In genomic region chr3:180918542-180918941, GRCh38 we compare ENCODE assay signal across 32 cellular contexts. TPM values are rescaled to one million over a fixed set of nuclear protein-coding genes. Genes with fewer than 3 reads are reported as not detected.
A peak's percentile ranks its signal among the peaks of the same experiment; 100 is the strongest.
DNase-seq lines count a peak whose midpoint lies in the region; ATAC-seq, FAIRE-seq and TF ChIP-seq lines count a peak whose summit lies in the region.
"Had no signal": no experiment of that assay in that cellular context is flagged by ENCODE, and none has a peak within 500 bp of the region (broad histone marks: within the 10 kb centered on the region; RNA-seq: fewer than 3 reads in every experiment).

No MANE protein-coding gene starts in this region.

- no peaks in the 10 kb centered on the region for H3K9me3 Mint-ChIP-seq in CD4-positive, alpha-beta T cell
- H3K9me3 Mint-ChIP-seq: activated T-cell treated with anti-CD3 and anti-CD28 coated beads, Interleukin-2, amount 50 U/mL, for 4 hours; central memory CD8-positive, alpha-beta T cell; HFFc6; naive thymus-derived CD8-positive, alpha-beta T cell had no signal

- no peak for TF ChIP-seq RAD21 in GM12878 (IDR thresholded peaks at IDR 0.05; ENCODE audit: insufficient read depth, low read depth, low read length)

- peaks cover 96% of the 10 kb centered on the region for H3K79me2 ChIP-seq in GM12878 (ENCODE audit: control insufficient read depth, insufficient read depth, low read length)

- no peak for TF ChIP-seq EP300 in GM12878 (IDR thresholded peaks at IDR 0.05; ENCODE audit: borderline replicate concordance in 1 of 2, control insufficient read depth in 1 of 2, low read depth in 2 of 2, low read length in 2 of 2)

- SMC1A ChIA-PET in GM12878 (lab: Charles Lee; ENCODE audit: uncharacterized antibody, unreplicated experiment): interaction anchor here (1.0 to 1.6 kb wide), 2 partner anchors 9 to 16 kb away, joined by 4 read pairs; no protein-coding TSS in a partner anchor

- no peak for TF ChIP-seq CTCF in CD4-positive, alpha-beta T cell (IDR thresholded peaks at IDR 0.05)
- no peak for TF ChIP-seq CTCF in GM12878 (IDR thresholded peaks at IDR 0.05 in 2 of 3, conservative IDR thresholded peaks at IDR 0.05 in 1 of 3; ENCODE audit: control insufficient read depth in 2 of 3, extremely low read depth in 1 of 3, insufficient read depth in 1 of 3, low read depth in 3 of 3, low read length in 3 of 3)

- H4K20me1 ChIP-seq in GM12878 (ENCODE audit: control insufficient read depth, insufficient read depth): peaks cover 4% of the 10 kb centered on the region; the same call in 1 of the 2 replicates

- H2AFZ ChIP-seq in GM12878 (ENCODE audit: control insufficient read depth, low read depth, low read length): no peak overlapping the region
- H2AFZ ChIP-seq: GM23248 had no signal

- 56% methylated on average over 1 of the region's 1 CpG for WGBS in GM12878 (ENCODE audit: insufficient coverage, insufficient replicate concordance, low lambda C conversion rate, missing lambda C conversion rate)

- no peaks in the 10 kb centered on the region for H3K27me3 Mint-ChIP-seq in CD4-positive, alpha-beta T cell
- H3K27me3 Mint-ChIP-seq: B cell; central memory CD8-positive, alpha-beta T cell; naive thymus-derived CD8-positive, alpha-beta T cell had no signal

- no peaks in the 10 kb centered on the region for H3K4me1 ChIP-seq in GM12878 (ENCODE audit: control insufficient read depth, insufficient read depth, low read length)

- no peak for FAIRE-seq in GM12878 (lab: Jason Lieb, UNC)
- FAIRE-seq: GM12891 had no signal

- H3K27ac Mint-ChIP-seq in CD4-positive, alpha-beta T cell: peak overlapping the region; percentile 36
- H3K27ac Mint-ChIP-seq: B cell, HFFc6 had no signal

- peaks cover 0 to 18% of the 10 kb centered on the region in 2 experiments; a peak in 2 of 4 replicates for H3K36me3 ChIP-seq in GM12878 (ENCODE audit: control insufficient read depth in 2 of 2, insufficient read depth in 2 of 2, low read length in 1 of 2)
- H3K36me3 ChIP-seq: adrenal gland, prostate gland, transverse colon had no signal

- DNase-seq in CD4-positive, alpha-beta T cell: no peak
- no peak for DNase-seq in GM12878 (ENCODE audit: low read depth, low spot score)
- DNase-seq in mucosa of gallbladder (ENCODE audit: low spot score): no peak
- no peak for DNase-seq in glomerular visceral epithelial cell (ENCODE audit: extremely low spot score)
- no peak for DNase-seq in HuH-7.5 (ENCODE audit: low spot score)
- no peak for DNase-seq in medulla oblongata (ENCODE audit: extremely low spot score)
- DNase-seq: activated CD4-positive, alpha-beta T cell treated with anti-CD3 and anti-CD28 coated beads for 4 hours; activated T-cell treated with anti-CD3 and anti-CD28 coated beads, Interleukin-2, amount 50 U/mL, for 4 hours; adrenal gland; body of pancreas; DMS153; foreskin fibroblast; GM23248; heart right ventricle; HFFc6; midbrain; naive thymus-derived CD8-positive, alpha-beta T cell; NCI-H1417; NCI-H2081; NCI-H226; NCI-H69; occipital lobe; stimulated activated CD4-positive, alpha-beta T cell treated with anti-CD3 and anti-CD28 coated beads, Interleukin-4, amount 100 ng/mL, for 1 hour; transverse colon had no signal

- H3K4me2 ChIP-seq in GM12878 (ENCODE audit: control insufficient read depth, insufficient read depth): peak overlapping the region; percentile 48

- H3K4me3 Mint-ChIP-seq in CD4-positive, alpha-beta T cell: peak overlapping the region; percentile 38
- H3K4me3 Mint-ChIP-seq: activated T-cell treated with anti-CD3 and anti-CD28 coated beads, Interleukin-2, amount 50 U/mL, for 4 hours; B cell; HFFc6 had no signal

- POLR2A ChIA-PET in CD4-positive, alpha-beta T cell (lab: Charles Lee): no interaction called here
- POLR2A ChIA-PET in GM12878 (lab: Charles Lee): interaction anchor here (0.7 kb wide), 2 partner anchors 291 to 995 kb away, joined by 3 to 4 read pairs; no protein-coding TSS in a partner anchor

- H3K4me1 Mint-ChIP-seq in CD4-positive, alpha-beta T cell (ENCODE audit: low read depth): peaks cover 90% of the 10 kb centered on the region

- no peak overlapping the region for H3K9ac ChIP-seq in GM12878 (ENCODE audit: control insufficient read depth, insufficient read depth, low read length)
- H3K9ac ChIP-seq: GM23248 had no signal

- no peak overlapping the region for H3K27ac ChIP-seq in CD4-positive, alpha-beta T cell (ENCODE audit: low read depth, low read length)
- H3K27ac ChIP-seq in GM12878 (ENCODE audit: control insufficient read depth, insufficient read depth): no peak overlapping the region
- H3K27ac ChIP-seq: adrenal gland, body of pancreas, GM23248, heart right ventricle, prostate gland, transverse colon, VCaP had no signal

- no peak for TF ChIP-seq POLR2A in GM12878 (IDR thresholded peaks at IDR 0.05; ENCODE audit: low read depth, low read length)

- CTCF ChIA-PET in CD4-positive, alpha-beta T cell (lab: Charles Lee): no interaction called here
- CTCF ChIA-PET in GM12878 (lab: Yijun Ruan, JAX): interaction anchor here (0.8 kb wide), 1 partner anchor 44 kb away, joined by 5 read pairs; no protein-coding TSS in a partner anchor

- H3K4me3 ChIP-seq in GM12878: no peak overlapping the region
- H3K4me3 ChIP-seq: adrenal gland, body of pancreas, GM23248, heart right ventricle, prostate gland, transverse colon had no signal

- ATAC-seq in CD4-positive, alpha-beta T cell (ENCODE audit: poor library complexity): no peak
- ATAC-seq in GM18867 (IDR thresholded peaks at IDR 0.05; ENCODE audit: unreplicated experiment) (peak; percentile 64), HG02870 (IDR thresholded peaks at IDR 0.05; ENCODE audit: unreplicated experiment) (peak; percentile 44), GM12878 (peak; percentile 39)
- ATAC-seq: activated T-cell treated with anti-CD3 and anti-CD28 coated beads, Interleukin-2, amount 50 U/mL, for 4 hours; body of pancreas; esophagus mucosa; heart right ventricle; naive thymus-derived CD8-positive, alpha-beta T cell had no signal

- no peaks in the 10 kb centered on the region for H3K9me3 ChIP-seq in CD4-positive, alpha-beta T cell (ENCODE audit: control insufficient read depth, low read length)
- H3K9me3 ChIP-seq in GM12878 (replicated peaks; ENCODE audit: control insufficient read depth, insufficient read depth, low read length): no peaks in the 10 kb centered on the region; the same call in 2 of the 3 replicates
- H3K9me3 ChIP-seq: adrenal gland, body of pancreas, heart right ventricle, prostate gland, transverse colon had no signal

- peaks cover 68% of the 10 kb centered on the region for H3K36me3 Mint-ChIP-seq in CD4-positive, alpha-beta T cell (ENCODE audit: low read depth)

- BruUV-seq in GM12878 (replicated peaks; lab: Mats Ljungman, UMichigan): no TSS peak

- in situ Hi-C loops in GM12878 (cut with MboI): no loop called here

- RAD21 ChIA-PET in GM12878 (lab: Charles Lee; ENCODE audit: unreplicated experiment): no interaction called here

- intact Hi-C loops in CD4-positive, alpha-beta T cell (cut with DNase I, micrococcal nuclease): loop anchor here in 1 of 2 experiments (10.0 kb wide), 2 partner anchors 1594 to 1876 kb away; partner anchors contain the start of genes ATP11B and ZNF639
- intact Hi-C loops in GM12878 (cut with micrococcal nuclease; ENCODE audit: unreplicated experiment): loop anchor here (10.0 kb wide), 2 partner anchors 294 to 786 kb away; no protein-coding TSS in a partner anchor

- no peaks in the 10 kb centered on the region for H3K27me3 ChIP-seq in CD4-positive, alpha-beta T cell (ENCODE audit: control insufficient read depth, insufficient read depth, low read length)
- no peaks in the 10 kb centered on the region for H3K27me3 ChIP-seq in GM12878 (replicated peaks in 1 of 2; ENCODE audit: control insufficient read depth in 2 of 2, insufficient read depth in 2 of 2, low read length in 1 of 2)
- H3K27me3 ChIP-seq: adrenal gland, body of pancreas, heart right ventricle, transverse colon had no signal

TF ChIP-seq in GM12878, 131 proteins besides CTCF, POLR2A, EP300 and RAD21 (continues in another document):
- TF ChIP-seq NFYA (IDR thresholded peaks at IDR 0.05; ENCODE audit: borderline replicate concordance, low read depth, low read length): no peak
- no peak for TF ChIP-seq IRF5 (IDR thresholded peaks at IDR 0.05; ENCODE audit: borderline replicate concordance)
- TF ChIP-seq RBBP5 (conservative IDR thresholded peaks at IDR 0.05): no peak

RNA-seq across cellular contexts. Expression of gene FXR1, which starts 6.1 kb away (rescaled TPM):
- 100 to 1,000 TPM; 172 to 174 TPM for total RNA-seq in CD4-positive, alpha-beta T cell
- 299 and 309 TPM in 2 replicates for total RNA-seq in GM12878 (2013; cell fraction: nucleolus; rRNA removed)
- total RNA-seq in GM12878 (2014; rRNA removed): 116 and 128 TPM in 2 replicates
- total RNA-seq in GM12878 (2014; rRNA removed; fragmentation: Illumina TruSeq; extraction: Trizol): 142 and 143 TPM in 2 replicates
- total RNA-seq in GM12878 (2021): 108 and 114 TPM in 2 replicates
- polyA plus RNA-seq in GM12878 (2011; ENCODE audit: low read depth): 76.8 TPM
- polyA plus RNA-seq in GM12878 (2011; rRNA removed): 159 and 221 TPM in 2 replicates
- polyA plus RNA-seq in GM12878 (2011; cell fraction: cytosol; rRNA removed): 76.3 and 85.3 TPM in 2 replicates
- 105 and 110 TPM in 2 replicates for polyA plus RNA-seq in GM12878 (2011; cell fraction: nucleus; rRNA removed)
- 114 and 139 TPM in 2 replicates for polyA plus RNA-seq in GM12878 (2012)
- polyA plus RNA-seq in GM12878 (2014; fragmentation: Illumina TruSeq; extraction: Trizol): 131 and 164 TPM in 2 replicates
- polyA plus RNA-seq in GM12878 (2014; fragmentation: Nextera tagmentation; extraction: Ambion mirVana): 10 to 100 TPM; 46.0 to 62.9 TPM
- 78.2 and 89.1 TPM in 2 replicates for polyA plus RNA-seq in GM12878 (2014; rRNA removed)
- 10 to 100 TPM; 38.5 to 39.4 TPM for polyA plus RNA-seq in GM12878 (2016; fragmentation: Nextera tagmentation; extraction: Ambion mirVana)
- polyA minus RNA-seq in GM12878 (2011; rRNA and poly(A)+ RNA removed): 167 and 213 TPM in 2 replicates
- 50.9 and 77.3 TPM in 2 replicates for polyA minus RNA-seq in GM12878 (2011; cell fraction: cytosol; rRNA and poly(A)+ RNA removed)
- polyA minus RNA-seq in GM12878 (2011; cell fraction: nucleus; rRNA and poly(A)+ RNA removed): 83.8 and 134 TPM in 2 replicates
- 117 TPM for total RNA-seq in mucosa of gallbladder
